18 cellular contexts compared by ENCODE assay signal in the genomic region with DNA sequence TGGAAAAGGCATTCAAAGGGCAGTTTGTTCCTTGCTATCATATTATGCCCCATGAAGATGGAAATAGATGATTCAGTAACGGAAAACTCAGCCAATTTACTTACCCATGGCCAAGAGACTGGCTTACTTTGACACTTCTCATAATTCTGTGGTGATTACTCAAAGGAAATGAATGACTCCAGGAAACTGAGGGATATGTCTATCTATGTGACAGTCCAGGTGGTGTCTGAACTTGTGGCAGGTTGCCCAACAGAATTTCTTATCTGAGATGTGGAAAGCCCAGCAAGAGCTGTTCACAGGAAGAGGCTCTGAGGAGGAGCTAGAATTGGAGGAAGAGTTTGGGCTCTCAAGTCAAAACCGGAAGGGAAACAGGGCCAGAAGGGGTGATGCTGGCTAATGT.
DNase-seq lines count a peak whose midpoint lies in the region; ATAC-seq, FAIRE-seq and TF ChIP-seq lines count a peak whose summit lies in the region.
"Had no signal": no experiment of that assay in that cellular context is flagged by ENCODE, and none has a peak within 500 bp of the region (broad histone marks: within the 10 kb centered on the region; RNA-seq: fewer than 3 reads in every experiment).

No MANE protein-coding gene starts in this region.

- peaks cover 0 to 24% of the 10 kb centered on the region in 2 experiments; a peak in 2 of 4 replicates for H3K4me1 ChIP-seq in SK-N-SH (ENCODE audit: control insufficient read depth in 1 of 2, insufficient read depth in 2 of 2, low read depth in 1 of 2, low read length in 1 of 2)
- H3K4me1 ChIP-seq: left lung, SJCRH30 had no signal

- H3K9me3 ChIP-seq in SK-N-SH = no peaks in the 10 kb centered on the region
- H3K9me3 ChIP-seq: left lung, SJCRH30 had no signal

- H3K27me3 ChIP-seq in SK-N-SH (ENCODE audit: insufficient read depth) = no peaks in the 10 kb centered on the region
- H3K27me3 ChIP-seq: left lung, SJCRH30 had no signal

- TF ChIP-seq EP300 in SK-N-SH (IDR thresholded peaks at IDR 0.05; ENCODE audit: borderline replicate concordance in 1 of 2, low read depth in 1 of 2, low read length in 1 of 2) = peak; percentile 33 to 98; a peak in 3 of 4 replicates

- H3K4me3 Mint-ChIP-seq in stimulated activated naive CD8-positive, alpha-beta T cell treated with anti-CD3 and anti-CD28 coated beads, Interleukin-15, amount 100 ng/mL, for 72 hours = no peak overlapping the region
- H3K4me3 Mint-ChIP-seq in T-helper 2 cell treated with Interferon-gamma antibody and Interleukin-4, amounts not matched to agents 5 μg/mL and 100 μg/mL, for 36 hours = no peak overlapping the region
- H3K4me3 Mint-ChIP-seq: stimulated activated effector memory CD8-positive, alpha-beta T cell treated with anti-CD3 and anti-CD28 coated beads, Interleukin-12 subunit alpha, Interleukin-12 subunit beta, amount 100 ng/mL, for 72 hours had no signal

- intact Hi-C loops in lower leg skin (cut with DNase I; ENCODE audit: low total_unique reads) = no loop called here

- no peak overlapping the region for H3K27ac Mint-ChIP-seq in stimulated activated naive CD8-positive, alpha-beta T cell treated with anti-CD3 and anti-CD28 coated beads, Interleukin-15, amount 100 ng/mL, for 72 hours
- no peak overlapping the region for H3K27ac Mint-ChIP-seq in T-helper 2 cell treated with Interferon-gamma antibody and Interleukin-4, amounts not matched to agents 5 μg/mL and 100 μg/mL, for 36 hours
- H3K27ac Mint-ChIP-seq: activated T-helper 2 cell treated with anti-CD3 and anti-CD28 coated beads, Interferon-gamma antibody, Interleukin-2, Interleukin-4, amounts not matched to agents 10 μg/mL and 5 μg/mL and 100 μg/mL, durations not matched to agents 14 hours and 24 hours and 36 hours; stimulated activated effector memory CD8-positive, alpha-beta T cell treated with anti-CD3 and anti-CD28 coated beads, Interleukin-12 subunit alpha, Interleukin-12 subunit beta, amount 100 ng/mL, for 72 hours had no signal

- WGBS in SK-N-SH (ENCODE audit: low lambda C conversion rate) = 32% methylated on average over 2 of the region's 2 CpGs
- 49 to 65% methylated on average over 2 of the region's 2 CpGs for WGBS in lower leg skin, 2 donors

- TF ChIP-seq RAD21 in SK-N-SH (IDR thresholded peaks at IDR 0.05; ENCODE audit: low read length) = no peak

- H3K79me2 ChIP-seq in SK-N-SH (ENCODE audit: insufficient read depth) = no peaks in the 10 kb centered on the region

- H3F3A ChIP-seq in SK-N-SH (replicated peaks; ENCODE audit: insufficient read depth) = peaks cover 44% of the 10 kb centered on the region

- H3K9me3 Mint-ChIP-seq in stimulated activated naive CD8-positive, alpha-beta T cell treated with anti-CD3 and anti-CD28 coated beads, Interleukin-15, amount 100 ng/mL, for 72 hours = no peaks in the 10 kb centered on the region
- H3K9me3 Mint-ChIP-seq in T-helper 2 cell treated with Interferon-gamma antibody and Interleukin-4, amounts not matched to agents 5 μg/mL and 100 μg/mL, for 36 hours = no peaks in the 10 kb centered on the region
- H3K9me3 Mint-ChIP-seq: activated T-helper 2 cell treated with anti-CD3 and anti-CD28 coated beads, Interferon-gamma antibody, Interleukin-2, Interleukin-4, amounts not matched to agents 10 μg/mL and 5 μg/mL and 100 μg/mL, durations not matched to agents 14 hours and 24 hours and 36 hours; stimulated activated effector memory CD8-positive, alpha-beta T cell treated with anti-CD3 and anti-CD28 coated beads, Interleukin-12 subunit alpha, Interleukin-12 subunit beta, amount 100 ng/mL, for 72 hours had no signal

- CTCF ChIA-PET in SK-N-SH (lab: Yijun Ruan, JAX) = no interaction called here

- peaks cover 24% of the 10 kb centered on the region for H3K27me3 Mint-ChIP-seq in stimulated activated naive CD8-positive, alpha-beta T cell treated with anti-CD3 and anti-CD28 coated beads, Interleukin-15, amount 100 ng/mL, for 72 hours
- peaks cover 24% of the 10 kb centered on the region for H3K27me3 Mint-ChIP-seq in T-helper 2 cell treated with Interferon-gamma antibody and Interleukin-4, amounts not matched to agents 5 μg/mL and 100 μg/mL, for 36 hours (ENCODE audit: low read depth)

- 0 out of 2 replicates have a peak overlapping the region, but pooled peaks have one; percentile 7 for H3K4me2 ChIP-seq in SK-N-SH
- H3K4me2 ChIP-seq: smooth muscle cell had no signal

- POLR2A ChIA-PET in SK-N-SH (lab: Yijun Ruan, JAX) = no interaction called here

- H3K27ac ChIP-seq in SK-N-SH (ENCODE audit: low read depth in 2 of 2, low read length in 1 of 2) = peak overlapping the region; percentile 39 to 94; a peak in 3 of 4 replicates
- H3K27ac ChIP-seq in epithelial cell of prostate = peak overlapping the region; percentile 13
- H3K27ac ChIP-seq: left lung, SJCRH30 had no signal

- no peaks in the 10 kb centered on the region for H3K36me3 ChIP-seq in SK-N-SH (replicated peaks in 1 of 2; ENCODE audit: control insufficient read depth in 1 of 2, insufficient read depth in 2 of 2, low read length in 1 of 2)
- H3K36me3 ChIP-seq: left lung, SJCRH30 had no signal

- H4K20me1 ChIP-seq in SK-N-SH (ENCODE audit: insufficient read depth) = no peaks in the 10 kb centered on the region

- no peak for DNase-seq in stimulated activated naive CD8-positive, alpha-beta T cell treated with anti-CD3 and anti-CD28 coated beads, Interleukin-15, Interleukin-2, amounts not matched to agents 100 U/mL and 50 U/mL, for 24 hours
- no peak for DNase-seq in stimulated activated naive CD8-positive, alpha-beta T cell treated with anti-CD3 and anti-CD28 coated beads, Interleukin-15, amount 100 ng/mL, for 72 hours
- DNase-seq in SK-N-SH = no peak
- peak; percentile 73 for DNase-seq in epithelial cell of prostate (ENCODE audit: low read depth, low spot score)
- peak; percentile 39 for DNase-seq in urothelium cell line (ENCODE audit: low spot score)
- DNase-seq in lower leg skin (ENCODE audit: low spot score in 2 of 2) = no peak
- DNase-seq in T-helper 2 cell treated with Interferon-gamma antibody and Interleukin-4, amounts not matched to agents 5 μg/mL and 100 μg/mL, for 36 hours (ENCODE audit: low spot score) = no peak
- DNase-seq: aorta, cortex of kidney, KBM-7, left lung, NCI-H1417, NCI-H2171 treated with DMSO at 0.1 percent for 48 hours, SJCRH30 had no signal

- no peak for TF ChIP-seq POLR2A in lower leg skin (IDR thresholded peaks at IDR 0.05)

- no peaks in the 10 kb centered on the region for H3K9me2 ChIP-seq in SK-N-SH

- H3K9ac ChIP-seq in SK-N-SH = no peak overlapping the region

- ATAC-seq in stimulated activated naive CD8-positive, alpha-beta T cell treated with anti-CD3 and anti-CD28 coated beads, Interleukin-15, Interleukin-2, amounts not matched to agents 100 U/mL and 50 U/mL, for 24 hours = peak; percentile 60
- no peak for ATAC-seq in stimulated activated naive CD8-positive, alpha-beta T cell treated with anti-CD3 and anti-CD28 coated beads, Interleukin-15, amount 100 ng/mL, for 72 hours
- ATAC-seq in HG03045 (IDR thresholded peaks at IDR 0.05; ENCODE audit: unreplicated experiment) = no peak
- ATAC-seq: left lung; stimulated activated effector memory CD8-positive, alpha-beta T cell treated with anti-CD3 and anti-CD28 coated beads, Interleukin-12 subunit alpha, Interleukin-12 subunit beta, amount 100 ng/mL, for 72 hours had no signal

- no peaks in the 10 kb centered on the region for H3K4me1 Mint-ChIP-seq in stimulated activated naive CD8-positive, alpha-beta T cell treated with anti-CD3 and anti-CD28 coated beads, Interleukin-15, amount 100 ng/mL, for 72 hours
- H3K4me1 Mint-ChIP-seq in T-helper 2 cell treated with Interferon-gamma antibody and Interleukin-4, amounts not matched to agents 5 μg/mL and 100 μg/mL, for 36 hours (ENCODE audit: low read depth) = peaks cover 2% of the 10 kb centered on the region
- H3K4me1 Mint-ChIP-seq: stimulated activated effector memory CD8-positive, alpha-beta T cell treated with anti-CD3 and anti-CD28 coated beads, Interleukin-12 subunit alpha, Interleukin-12 subunit beta, amount 100 ng/mL, for 72 hours had no signal

- FAIRE-seq in urothelium cell line (lab: Jason Lieb, UNC) = no peak

- H3K36me3 Mint-ChIP-seq in T-helper 2 cell treated with Interferon-gamma antibody and Interleukin-4, amounts not matched to agents 5 μg/mL and 100 μg/mL, for 36 hours (ENCODE audit: low read depth) = no peaks in the 10 kb centered on the region
- H3K36me3 Mint-ChIP-seq: stimulated activated effector memory CD8-positive, alpha-beta T cell treated with anti-CD3 and anti-CD28 coated beads, Interleukin-12 subunit alpha, Interleukin-12 subunit beta, amount 100 ng/mL, for 72 hours had no signal

- H3K4me3 ChIP-seq in SK-N-SH (ENCODE audit: low read depth in 2 of 2, low read length in 1 of 2) (no peak overlapping the region), lower leg skin (ENCODE audit: low read depth, poor library complexity, severe bottlenecking) (no peak overlapping the region)
- H3K4me3 ChIP-seq: left lung, SJCRH30, smooth muscle cell had no signal

- peak overlapping the region; percentile 31; the same call in 1 of the 2 replicates for H2AFZ ChIP-seq in SK-N-SH (ENCODE audit: low read depth)

- TF ChIP-seq CTCF in SK-N-SH (IDR thresholded peaks at IDR 0.05) = no peak
- no peak for TF ChIP-seq CTCF in lower leg skin (IDR thresholded peaks at IDR 0.05)

TF ChIP-seq in SK-N-SH, 30 proteins besides CTCF, POLR2A, EP300 and RAD21 (continues in another document):
- TF ChIP-seq TEAD4 (IDR thresholded peaks at IDR 0.05; ENCODE audit: borderline replicate concordance, insufficient read depth) (peak; percentile 91), POLR2AphosphoS5 (IDR thresholded peaks at IDR 0.05; ENCODE audit: low read depth, low read length) (peak; percentile 68; the same call in 1 of the 2 replicates), YY1 (IDR thresholded peaks at IDR 0.05; ENCODE audit: low read depth) (peak; percentile 21; the same call in 1 of the 2 replicates), FOXJ3 (CRISPR knock-in tag; IDR thresholded peaks at IDR 0.05) (no peak), ELF1 (IDR thresholded peaks at IDR 0.05) (peak; percentile 45; the same call in 1 of the 2 replicates), MAX (IDR thresholded peaks at IDR 0.05; ENCODE audit: low read depth) (peak; percentile 15; the same call in 1 of the 2 replicates)
- TF ChIP-seq, protein P1, sequence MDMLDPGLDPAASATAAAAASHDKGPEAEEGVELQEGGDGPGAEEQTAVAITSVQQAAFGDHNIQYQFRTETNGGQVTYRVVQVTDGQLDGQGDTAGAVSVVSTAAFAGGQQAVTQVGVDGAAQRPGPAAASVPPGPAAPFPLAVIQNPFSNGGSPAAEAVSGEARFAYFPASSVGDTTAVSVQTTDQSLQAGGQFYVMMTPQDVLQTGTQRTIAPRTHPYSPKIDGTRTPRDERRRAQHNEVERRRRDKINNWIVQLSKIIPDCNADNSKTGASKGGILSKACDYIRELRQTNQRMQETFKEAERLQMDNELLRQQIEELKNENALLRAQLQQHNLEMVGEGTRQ (IDR thresholded peaks at IDR 0.05; ENCODE audit: borderline replicate concordance, low read depth, low read length) = no peak

Comparison
In these comparisons a context has a peak if more than half of its experiments do, and no peak if none do; other contexts are left out.
1. DNase-seq: peak in epithelial cell of prostate (single experiment) and urothelium cell line (single experiment); none in stimulated activated naive CD8-positive, alpha-beta T cell treated with anti-CD3 and anti-CD28 coated beads, Interleukin-15, Interleukin-2, amounts not matched to agents 100 U/mL and 50 U/mL, for 24 hours (single experiment), stimulated activated naive CD8-positive, alpha-beta T cell treated with anti-CD3 and anti-CD28 coated beads, Interleukin-15, amount 100 ng/mL, for 72 hours (0 of 2), SK-N-SH (single experiment), lower leg skin (0 of 2) and T-helper 2 cell treated with Interferon-gamma antibody and Interleukin-4, amounts not matched to agents 5 μg/mL and 100 μg/mL, for 36 hours (single experiment).